In the genomic region with DNA sequence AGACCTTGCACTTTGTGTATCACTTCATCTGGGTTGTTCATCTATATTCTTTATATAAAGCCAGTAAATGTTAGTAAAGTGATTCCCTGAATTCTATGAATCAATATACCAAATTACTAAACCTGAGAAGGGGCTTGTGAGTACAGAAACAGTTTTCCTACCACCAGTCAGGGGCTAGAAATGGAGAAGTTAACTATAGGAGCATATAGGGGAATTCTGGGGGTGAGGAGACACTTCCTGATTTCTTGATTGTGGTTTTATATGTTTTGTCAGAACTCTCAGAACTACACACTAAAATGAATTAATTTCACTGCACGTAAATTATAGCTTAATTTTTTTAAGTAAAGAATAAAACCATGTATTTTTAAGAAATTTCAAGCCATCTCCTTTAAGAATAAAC, we compare ENCODE assay signal across 25 cellular contexts.
DNase-seq lines count a peak whose midpoint lies in the region; ATAC-seq and TF ChIP-seq lines count a peak whose summit lies in the region.
"Had no signal": no experiment of that assay in that cellular context is flagged by ENCODE, and none has a peak within 500 bp of the region (broad histone marks: within the 10 kb centered on the region; RNA-seq: fewer than 3 reads in every experiment).

No MANE protein-coding gene starts in this region.

- no peak overlapping the region for H3K9ac ChIP-seq in neural progenitor cell

- peaks cover 69% of the 10 kb centered on the region for H3K36me3 Mint-ChIP-seq in activated B cell treated with CpG ODN at 0.5 μM for 24 hours (ENCODE audit: low read depth)
- H3K36me3 Mint-ChIP-seq in neural progenitor cell, result peaks cover 29% of the 10 kb centered on the region

- H3K27ac Mint-ChIP-seq in activated B cell treated with CpG ODN at 0.5 μM for 24 hours (peak overlapping the region; percentile 76), neural progenitor cell (no peak overlapping the region)
- H3K27ac Mint-ChIP-seq: H9 had no signal

- peak; percentile 73 for ATAC-seq in activated B cell treated with CpG ODN at 0.5 μM for 24 hours (ENCODE audit: low read depth)
- ATAC-seq in HG02885 (IDR thresholded peaks at IDR 0.05; ENCODE audit: poor library complexity, unreplicated experiment), result no peak
- ATAC-seq in HG03439 (IDR thresholded peaks at IDR 0.05; ENCODE audit: unreplicated experiment), result no peak

- TF ChIP-seq CTCF in activated B cell treated with CpG ODN at 0.5 μM for 24 hours (IDR thresholded peaks at IDR 0.05) (no peak), neural progenitor cell (IDR thresholded peaks at IDR 0.05) (no peak)

- in situ Hi-C loops in KBM-7 (cut with MboI; ENCODE audit: low pct_unique_long_range_greater_than_20kb, low sequenced_read_pairs), result no loop called here

- POLR2A ChIA-PET in activated B cell treated with CpG ODN at 0.5 μM for 24 hours (lab: Charles Lee), result no interaction called here

- intact Hi-C loops in activated B cell treated with CpG ODN at 0.5 μM for 24 hours (cut with micrococcal nuclease), result no loop called here

- peaks cover 3% of the 10 kb centered on the region for H3K36me3 ChIP-seq in neural progenitor cell
- H3K36me3 ChIP-seq: MG63 had no signal

- no peaks in the 10 kb centered on the region for H4K20me1 ChIP-seq in neural progenitor cell (ENCODE audit: low read depth)

- no peak overlapping the region for H2AFZ ChIP-seq in neural progenitor cell (replicated peaks)
- H2AFZ ChIP-seq: PC-9 had no signal

- H3K79me2 ChIP-seq in neural progenitor cell (ENCODE audit: low read depth), result no peaks in the 10 kb centered on the region

- H3K4me2 ChIP-seq in neural progenitor cell, result no peak overlapping the region
- H3K4me2 ChIP-seq: PC-9 had no signal

- DNase-seq in SIG-M5 treated with dmso at 0.1 percent for 504 hours (lab: John Stamatoyannopoulos, UW; ENCODE audit: unreplicated experiment), result peak; percentile 6
- no peak for DNase-seq in SIG-M5 (lab: John Stamatoyannopoulos, UW)
- peak; percentile 35 for DNase-seq in KBM-7
- no peak for DNase-seq in activated B cell treated with CpG ODN at 0.5 μM for 24 hours
- no peak for DNase-seq in neural progenitor cell (ENCODE audit: low spot score)
- no peak for DNase-seq in HuH-7 (ENCODE audit: low spot score)
- DNase-seq: 8988T, C1 segment of cervical spinal cord, GDM1, H9, Karpas-422, MG63, NCI-H1092 treated with DMSO at 0.1 percent for 48 hours, NCI-H1436 treated with DMSO at 0.1 percent for 48 hours, NCI-H1930, NCI-H226, NCI-H510A treated with DMSO at 0.1 percent for 48 hours, NCI-H774, PC-9, RPMI8226, SJCRH30, T-helper 1 cell had no signal

- H3K27me3 Mint-ChIP-seq in activated B cell treated with CpG ODN at 0.5 μM for 24 hours, result no peaks in the 10 kb centered on the region
- no peaks in the 10 kb centered on the region for H3K27me3 Mint-ChIP-seq in neural progenitor cell (ENCODE audit: insufficient read depth, low read depth)
- H3K27me3 Mint-ChIP-seq: IgD-negative memory B cell had no signal

- no peaks in the 10 kb centered on the region for H3F3A ChIP-seq in neural progenitor cell (ENCODE audit: low read depth)

- H3K4me3 Mint-ChIP-seq in activated B cell treated with CpG ODN at 0.5 μM for 24 hours (peak overlapping the region; percentile 24), neural progenitor cell (no peak overlapping the region)
- H3K4me3 Mint-ChIP-seq: H9 had no signal

- H3K27ac ChIP-seq in neural progenitor cell, result peak overlapping the region; percentile 16
- H3K27ac ChIP-seq: PC-9, SJCRH30 had no signal

- CTCF ChIA-PET in activated B cell treated with CpG ODN at 0.5 μM for 24 hours (lab: Charles Lee), result no interaction called here

- peaks cover 15% of the 10 kb centered on the region for H3K4me1 ChIP-seq in neural progenitor cell
- H3K4me1 ChIP-seq: SJCRH30 had no signal

- no peaks in the 10 kb centered on the region for H3K9me3 ChIP-seq in neural progenitor cell (ENCODE audit: low read depth)
- H3K9me3 ChIP-seq: MG63, SJCRH30 had no signal

- peaks cover 4% of the 10 kb centered on the region for H3K9me3 Mint-ChIP-seq in activated B cell treated with CpG ODN at 0.5 μM for 24 hours
- H3K9me3 Mint-ChIP-seq in neural progenitor cell, result peaks cover 2% of the 10 kb centered on the region
- H3K9me3 Mint-ChIP-seq: H9 had no signal

- no peak overlapping the region for H3K4me3 ChIP-seq in neural progenitor cell
- H3K4me3 ChIP-seq: MG63, PC-9, SJCRH30 had no signal

- peaks cover 33% of the 10 kb centered on the region for H3K4me1 Mint-ChIP-seq in activated B cell treated with CpG ODN at 0.5 μM for 24 hours
- H3K4me1 Mint-ChIP-seq in neural progenitor cell, result peaks cover 3% of the 10 kb centered on the region

- H3K27me3 ChIP-seq in neural progenitor cell, result no peaks in the 10 kb centered on the region
- H3K27me3 ChIP-seq: MG63, SJCRH30 had no signal

Comparison
In these comparisons a context has a peak if more than half of its experiments do, and no peak if none do; other contexts are left out.
1. DNase-seq: peak in SIG-M5 treated with dmso at 0.1 percent for 504 hours (single experiment) and KBM-7 (single experiment); none in SIG-M5 (single experiment), activated B cell treated with CpG ODN at 0.5 μM for 24 hours (single experiment), neural progenitor cell (single experiment) and HuH-7 (single experiment).